ENCODE assay signal across 1 cellular context in genomic region chr1:85454214-85454613, GRCh38.
TF ChIP-seq lines count a peak whose summit lies in the region.

No MANE protein-coding gene starts in this region.

TF ChIP-seq in liver, 16 proteins besides CTCF, POLR2A, EP300 and RAD21 (continued from another document):
- TF ChIP-seq REST (IDR thresholded peaks at IDR 0.05) (no peak), SP1 (IDR thresholded peaks at IDR 0.05) (no peak), NR2F2 (IDR thresholded peaks at IDR 0.05) (no peak), HNF4G (IDR thresholded peaks at IDR 0.05) (no peak), EGR1 (IDR thresholded peaks at IDR 0.05; ENCODE audit: low read depth in 2 of 2) (no peak), GABPA (IDR thresholded peaks at IDR 0.05 in 1 of 2, conservative IDR thresholded peaks at IDR 0.05 in 1 of 2) (no peak), FOXA1 (IDR thresholded peaks at IDR 0.05) (no peak), MAX (IDR thresholded peaks at IDR 0.05) (no peak), RXRA (IDR thresholded peaks at IDR 0.05) (no peak), FOXA2 (IDR thresholded peaks at IDR 0.05) (no peak), YY1 (IDR thresholded peaks at IDR 0.05) (no peak)
